18 cellular contexts compared by ENCODE assay signal in genomic region chr11:117473692-117474091, GRCh38.
DNase-seq lines count a peak whose midpoint lies in the region; ATAC-seq and TF ChIP-seq lines count a peak whose summit lies in the region.
"Had no signal": no experiment of that assay in that cellular context is flagged by ENCODE, and none has a peak within 500 bp of the region (broad histone marks: within the 10 kb centered on the region; RNA-seq: fewer than 3 reads in every experiment).

No MANE protein-coding gene starts in this region.

- no peaks in the 10 kb centered on the region for H3K36me3 Mint-ChIP-seq in activated naive CD4-positive, alpha-beta T cell treated with anti-CD3 and anti-CD28 coated beads, Interleukin-2, amount 10 ng/mL, durations not matched to agents 7 days and 5 days
- H3K36me3 Mint-ChIP-seq: activated naive CD8-positive, alpha-beta T cell treated with anti-CD3 and anti-CD28 coated beads for 36 hours; CD14-positive monocyte; naive B cell had no signal

- H3K36me3 ChIP-seq in RWPE2 (ENCODE audit: low read depth), result no peaks in the 10 kb centered on the region
- no peaks in the 10 kb centered on the region for H3K36me3 ChIP-seq in aorta (ENCODE audit: control insufficient read depth in 1 of 2, insufficient read depth in 2 of 2, low read length in 1 of 2)
- H3K36me3 ChIP-seq: cardiac muscle cell had no signal

- H3K4me3 ChIP-seq in RWPE2 (ENCODE audit: severe bottlenecking), result no peak overlapping the region
- H3K4me3 ChIP-seq in aorta (ENCODE audit: low read length in 2 of 2), result no peak overlapping the region
- H3K4me3 ChIP-seq: cardiac muscle cell had no signal

- peaks cover 33% of the 10 kb centered on the region for H3K27me3 Mint-ChIP-seq in activated naive CD4-positive, alpha-beta T cell treated with anti-CD3 and anti-CD28 coated beads, Interleukin-2, amount 10 ng/mL, durations not matched to agents 7 days and 5 days
- H3K27me3 Mint-ChIP-seq: activated naive CD8-positive, alpha-beta T cell treated with anti-CD3 and anti-CD28 coated beads for 36 hours had no signal

- no peak overlapping the region for H3K27ac Mint-ChIP-seq in activated naive CD4-positive, alpha-beta T cell treated with anti-CD3 and anti-CD28 coated beads, Interleukin-2, amount 10 ng/mL, durations not matched to agents 7 days and 5 days
- H3K27ac Mint-ChIP-seq: activated naive CD8-positive, alpha-beta T cell treated with anti-CD3 and anti-CD28 coated beads for 36 hours; CD14-positive monocyte; T-helper 1 cell treated with Interleukin-12 subunit alpha and Interleukin-12 subunit beta and Interleukin-4 antibody, amounts not matched to agents 30 μg/mL and 1 μg/mL, for 36 hours had no signal

- DNase-seq in activated naive CD4-positive, alpha-beta T cell treated with anti-CD3 and anti-CD28 coated beads, Interleukin-2, amount 10 ng/mL, durations not matched to agents 7 days and 5 days, result peak; percentile 10
- no peak for DNase-seq in activated naive CD4-positive, alpha-beta T cell (lab: John Stamatoyannopoulos, UW)
- DNase-seq in NCI-H2107 treated with DMSO at 0.1 percent for 48 hours (lab: John Stamatoyannopoulos, UW; ENCODE audit: unreplicated experiment) (peak; percentile 99), RWPE2 (ENCODE audit: low spot score) (no peak), aorta (peak in 1 of 2 donors; percentile 28), NOMO-1 treated with DMSO at 0.1 percent for 48 hours (lab: John Stamatoyannopoulos, UW; ENCODE audit: unreplicated experiment) (no peak), HT-29 (ENCODE audit: low spot score) (no peak)
- no peak for DNase-seq in central memory CD4-positive, alpha-beta T cell
- DNase-seq: 8988T; activated naive CD8-positive, alpha-beta T cell treated with anti-CD3 and anti-CD28 coated beads for 36 hours; activated T-cell treated with anti-CD3 and anti-CD28 coated beads for 4 hours; effector CD8-positive, alpha-beta T cell; naive B cell; NCI-H1048; stimulated activated CD4-positive, alpha-beta T cell treated with anti-CD3 and anti-CD28 coated beads, Interleukin-12 subunit alpha, Interleukin-12 subunit beta, amount 100 ng/mL, for 4 hours had no signal

- no peaks in the 10 kb centered on the region for H3K9me3 Mint-ChIP-seq in activated naive CD4-positive, alpha-beta T cell treated with anti-CD3 and anti-CD28 coated beads, Interleukin-2, amount 10 ng/mL, durations not matched to agents 7 days and 5 days
- H3K9me3 Mint-ChIP-seq: activated naive CD8-positive, alpha-beta T cell treated with anti-CD3 and anti-CD28 coated beads for 36 hours; CD14-positive monocyte; T-helper 1 cell treated with Interleukin-12 subunit alpha and Interleukin-12 subunit beta and Interleukin-4 antibody, amounts not matched to agents 30 μg/mL and 1 μg/mL, for 36 hours had no signal

- H3K9me3 ChIP-seq in RWPE2 (ENCODE audit: severe bottlenecking) (no peaks in the 10 kb centered on the region), aorta (ENCODE audit: control insufficient read depth, low read length) (no peaks in the 10 kb centered on the region)

- CTCF ChIA-PET in activated naive CD4-positive, alpha-beta T cell treated with anti-CD3 and anti-CD28 coated beads, Interleukin-2, amount 10 ng/mL, durations not matched to agents 7 days and 5 days (lab: Charles Lee), result no interaction called here

- no peak overlapping the region for H3K4me3 Mint-ChIP-seq in activated naive CD4-positive, alpha-beta T cell treated with anti-CD3 and anti-CD28 coated beads, Interleukin-2, amount 10 ng/mL, durations not matched to agents 7 days and 5 days
- H3K4me3 Mint-ChIP-seq: activated naive CD8-positive, alpha-beta T cell treated with anti-CD3 and anti-CD28 coated beads for 36 hours; CD14-positive monocyte; naive B cell; T-helper 1 cell treated with Interleukin-12 subunit alpha and Interleukin-12 subunit beta and Interleukin-4 antibody, amounts not matched to agents 30 μg/mL and 1 μg/mL, for 36 hours had no signal

- intact Hi-C loops in aorta (cut with DNase I), result no loop called here

- H3K27ac ChIP-seq in RWPE2 (ENCODE audit: poor library complexity, severe bottlenecking) (no peak overlapping the region), aorta (ENCODE audit: low read depth in 1 of 2, low read length in 2 of 2) (no peak overlapping the region)
- H3K27ac ChIP-seq: cardiac muscle cell had no signal

- H3K27me3 ChIP-seq in RWPE2 (ENCODE audit: insufficient read depth, poor library complexity, severe bottlenecking) (no peaks in the 10 kb centered on the region), aorta (ENCODE audit: control insufficient read depth in 1 of 2, insufficient read depth in 2 of 2, low read length in 1 of 2) (no peaks in the 10 kb centered on the region)
- H3K27me3 ChIP-seq: cardiac muscle cell had no signal

- no peaks in the 10 kb centered on the region for H3K4me1 ChIP-seq in RWPE2 (ENCODE audit: insufficient read depth, poor library complexity, severe bottlenecking)
- no peaks in the 10 kb centered on the region for H3K4me1 ChIP-seq in aorta (ENCODE audit: control insufficient read depth in 1 of 2, insufficient read depth in 2 of 2, low read length in 2 of 2)

- no peaks in the 10 kb centered on the region for H3K4me1 Mint-ChIP-seq in activated naive CD4-positive, alpha-beta T cell treated with anti-CD3 and anti-CD28 coated beads, Interleukin-2, amount 10 ng/mL, durations not matched to agents 7 days and 5 days
- H3K4me1 Mint-ChIP-seq: activated naive CD8-positive, alpha-beta T cell treated with anti-CD3 and anti-CD28 coated beads for 36 hours; naive B cell had no signal

- 58 to 69% methylated on average over 5 of the region's 5 CpGs for WGBS in aorta, 2 donors

- peak; percentile 36; the same call in 1 of the 3 replicates for ATAC-seq in RWPE2 (ENCODE audit: low read depth)
- ATAC-seq in aorta (ENCODE audit: low FRiP score), result peak; percentile 28

- TF ChIP-seq CTCF in RWPE2 (IDR thresholded peaks at IDR 0.05; ENCODE audit: poor library complexity, severe bottlenecking), result no peak

Comparison
In these comparisons a context has a peak if more than half of its experiments do, and no peak if none do; other contexts are left out.
1. DNase-seq: peak in activated naive CD4-positive, alpha-beta T cell treated with anti-CD3 and anti-CD28 coated beads, Interleukin-2, amount 10 ng/mL, durations not matched to agents 7 days and 5 days (single experiment) and NCI-H2107 treated with DMSO at 0.1 percent for 48 hours (single experiment); none in activated naive CD4-positive, alpha-beta T cell (0 of 4), RWPE2 (single experiment), NOMO-1 treated with DMSO at 0.1 percent for 48 hours (single experiment), central memory CD4-positive, alpha-beta T cell (single experiment) and HT-29 (single experiment).